ENCODE assay signal across 10 cellular contexts in the genomic region with DNA sequence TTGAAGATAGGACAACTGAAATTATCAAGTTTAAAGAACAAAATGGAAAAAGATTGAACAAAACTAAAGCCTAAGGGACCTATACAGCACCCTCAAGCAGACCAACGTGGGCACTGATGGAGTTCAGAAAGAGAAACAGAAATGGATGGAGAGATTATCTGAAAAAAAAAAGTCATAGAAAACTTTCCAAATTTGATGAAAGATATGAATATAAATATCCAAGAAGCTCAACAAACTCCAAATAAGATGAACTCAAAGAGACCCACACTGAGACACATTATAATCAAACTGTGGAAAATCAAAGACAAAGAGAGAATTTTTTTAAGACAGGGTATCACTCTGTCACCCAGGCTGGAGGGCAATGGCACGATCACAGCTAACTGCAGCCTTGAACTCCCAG.
ATAC-seq and TF ChIP-seq lines count a peak whose summit lies in the region.
"Had no signal": no experiment of that assay in that cellular context is flagged by ENCODE, and none has a peak within 500 bp of the region (broad histone marks: within the 10 kb centered on the region; RNA-seq: fewer than 3 reads in every experiment).

No MANE protein-coding gene starts in this region.

- no peak for ATAC-seq in GM19328 (IDR thresholded peaks at IDR 0.05; ENCODE audit: unreplicated experiment)
- ATAC-seq: A549; CD8-positive, alpha-beta T cell had no signal

- no peaks in the 10 kb centered on the region for H3K36me3 ChIP-seq in HEK293 (ENCODE audit: control insufficient read depth in 2 of 2, insufficient read depth in 1 of 2, low read length in 2 of 2)
- H3K36me3 ChIP-seq: BE2C; BLaER1; BLaER1 treated with 17β-estradiol and CSF1 and Interleukin-3, amounts not matched to agents 10 nM and 100 nM had no signal

- H3K4me3 ChIP-seq in HEK293 (ENCODE audit: low read depth, low read length), result no peak overlapping the region
- H3K4me3 ChIP-seq: A549; BLaER1; BLaER1 treated with 17β-estradiol and CSF1 and Interleukin-3, amounts not matched to agents 10 nM and 100 nM had no signal

- POLR2A ChIA-PET in HEK293 (lab: Yijun Ruan, JAX), result no interaction called here

- no peak for TF ChIP-seq CTCF in HEK293 (tag by site-specific recombination; IDR thresholded peaks at IDR 0.05)

- H3K4me1 ChIP-seq in HEK293 (ENCODE audit: control insufficient read depth, insufficient read depth, low read length), result no peaks in the 10 kb centered on the region
- H3K4me1 ChIP-seq: A549; BE2C; BLaER1; BLaER1 treated with 17β-estradiol and CSF1 and Interleukin-3, amounts not matched to agents 10 nM and 100 nM; Caco-2 had no signal

- H3K27ac ChIP-seq in HEK293 (ENCODE audit: extremely low read depth, low read depth, low read length), result no peak overlapping the region
- H3K27ac ChIP-seq: 22Rv1; A549; BLaER1; BLaER1 treated with 17β-estradiol and CSF1 and Interleukin-3, amounts not matched to agents 10 nM and 100 nM; C4-2B had no signal

- H3K9me3 ChIP-seq in HEK293 (ENCODE audit: control insufficient read depth, insufficient read depth, low read depth, low read length), result no peaks in the 10 kb centered on the region
- H3K9me3 ChIP-seq: BE2C, Caco-2 had no signal

- CTCF ChIA-PET in HEK293 (lab: Yijun Ruan, JAX), result no interaction called here

TF ChIP-seq in HEK293, 187 proteins besides CTCF, POLR2A, EP300 and RAD21:
- peak; percentile 96 for TF ChIP-seq ZNF558 (tag by site-specific recombination; IDR thresholded peaks at IDR 0.05)
- TF ChIP-seq ZNF391 (tag by site-specific recombination; IDR thresholded peaks at IDR 0.05; ENCODE audit: borderline replicate concordance, low read depth), result no peak
